Comparison of ENCODE assay signal across 9 cellular contexts in genomic region chr16:11175850-11176341, GRCh38.
DNase-seq lines count a peak whose midpoint lies in the region; ATAC-seq, FAIRE-seq and TF ChIP-seq lines count a peak whose summit lies in the region.
"Had no signal": no experiment of that assay in that cellular context is flagged by ENCODE, and none has a peak within 500 bp of the region (broad histone marks: within the 10 kb centered on the region; RNA-seq: fewer than 3 reads in every experiment).

No MANE protein-coding gene starts in this region.

- H3K36me3 Mint-ChIP-seq in stimulated activated naive CD8-positive, alpha-beta T cell treated with anti-CD3 and anti-CD28 coated beads, Interleukin-15, Interleukin-2, amounts not matched to agents 100 ng/mL and 50 ng/mL, for 24 hours (ENCODE audit: low read depth), result peaks cover 47% of the 10 kb centered on the region

- peak; percentile 43 for ATAC-seq in HG03045 (IDR thresholded peaks at IDR 0.05; ENCODE audit: unreplicated experiment)

- no peaks in the 10 kb centered on the region for H3K27me3 Mint-ChIP-seq in stimulated activated naive CD8-positive, alpha-beta T cell treated with anti-CD3 and anti-CD28 coated beads, Interleukin-15, Interleukin-2, amounts not matched to agents 100 ng/mL and 50 ng/mL, for 24 hours

- H3K4me3 Mint-ChIP-seq in stimulated activated naive CD8-positive, alpha-beta T cell treated with anti-CD3 and anti-CD28 coated beads, Interleukin-15, Interleukin-2, amounts not matched to agents 100 ng/mL and 50 ng/mL, for 24 hours, result peak overlapping the region; percentile 21

- FAIRE-seq in H54 (lab: Jason Lieb, UNC), result no peak

- peak overlapping the region; percentile 89 for H3K27ac Mint-ChIP-seq in stimulated activated naive CD8-positive, alpha-beta T cell treated with anti-CD3 and anti-CD28 coated beads, Interleukin-15, Interleukin-2, amounts not matched to agents 100 ng/mL and 50 ng/mL, for 24 hours

- H3K4me1 Mint-ChIP-seq in stimulated activated naive CD8-positive, alpha-beta T cell treated with anti-CD3 and anti-CD28 coated beads, Interleukin-15, Interleukin-2, amounts not matched to agents 100 ng/mL and 50 ng/mL, for 24 hours (ENCODE audit: low read depth), result peaks cover 75% of the 10 kb centered on the region

- peak; percentile 17 to 54 (median 27) for DNase-seq in stimulated activated CD4-positive, alpha-beta T cell treated with anti-CD3 and anti-CD28 coated beads, Interleukin-12 subunit alpha, Interleukin-12 subunit beta, amount 100 ng/mL, for 48 hours (ENCODE audit: low read depth in 2 of 3, low spot score in 1 of 3)
- DNase-seq in stimulated activated CD4-positive, alpha-beta T cell treated with anti-CD3 and anti-CD28 coated beads, Interleukin-12 subunit alpha, Interleukin-12 subunit beta, amount 100 ng/mL, for 4 hours, result no peak
- peak; percentile 79 for DNase-seq in activated CD8-positive, alpha-beta memory T cell treated with anti-CD3 and anti-CD28 coated beads, Interleukin-2, amount 50 U/mL, for 48 hours
- no peak for DNase-seq in H54 (ENCODE audit: insufficient read length, low spot score)
- DNase-seq in NCI-H1105 treated with DMSO at 0.1 percent for 48 hours (lab: John Stamatoyannopoulos, UW), result no peak
- no peak for DNase-seq in epidermal melanocyte (ENCODE audit: insufficient read length, low spot score)
- DNase-seq: cerebellar nuclear complex had no signal

- no peak for TF ChIP-seq POLR2A in H54 (IDR thresholded peaks at IDR 0.05; ENCODE audit: low read depth, low read length)

- H3K9me3 Mint-ChIP-seq in stimulated activated naive CD8-positive, alpha-beta T cell treated with anti-CD3 and anti-CD28 coated beads, Interleukin-15, Interleukin-2, amounts not matched to agents 100 ng/mL and 50 ng/mL, for 24 hours, result no peaks in the 10 kb centered on the region

Comparison
In these comparisons a context has a peak if more than half of its experiments do, and no peak if none do; other contexts are left out.
1. DNase-seq: peak in stimulated activated CD4-positive, alpha-beta T cell treated with anti-CD3 and anti-CD28 coated beads, Interleukin-12 subunit alpha, Interleukin-12 subunit beta, amount 100 ng/mL, for 48 hours (3 of 3) and activated CD8-positive, alpha-beta memory T cell treated with anti-CD3 and anti-CD28 coated beads, Interleukin-2, amount 50 U/mL, for 48 hours (single experiment); none in stimulated activated CD4-positive, alpha-beta T cell treated with anti-CD3 and anti-CD28 coated beads, Interleukin-12 subunit alpha, Interleukin-12 subunit beta, amount 100 ng/mL, for 4 hours (single experiment), H54 (single experiment), NCI-H1105 treated with DMSO at 0.1 percent for 48 hours (single experiment) and epidermal melanocyte (single experiment).